In genomic region chr18:5029622-5030021, GRCh38 we compare ENCODE assay signal across 36 cellular contexts.
"Had no signal": no experiment of that assay in that cellular context is flagged by ENCODE, and none has a peak within 500 bp of the region (broad histone marks: within the 10 kb centered on the region; RNA-seq: fewer than 3 reads in every experiment).

No MANE protein-coding gene starts in this region.

- H3K27ac ChIP-seq: adrenal gland, body of pancreas, breast epithelium, VCaP had no signal

- DNase-seq: activated B cell treated with CpG ODN at 0.5 μM for 24 hours; activated CD4-positive, alpha-beta memory T cell treated with anti-CD3 and anti-CD28 coated beads for 36 hours; activated CD4-positive, alpha-beta T cell treated with anti-CD3 and anti-CD28 coated beads for 4 hours; activated CD4-positive, alpha-beta T cell treated with anti-CD3 and anti-CD28 coated beads, Interleukin-2, amount 10 ng/mL, durations not matched to agents 24 days and 14 days; activated CD4-positive, alpha-beta T cell treated with anti-CD3 and anti-CD28 coated beads, Interleukin-2, amount 50 U/mL, for 1 hour; activated CD4-positive, alpha-beta T cell treated with anti-CD3 and anti-CD28 coated beads, Interleukin-2, amount 50 U/mL, for 4 hours; activated CD4-positive, CD25-positive, alpha-beta regulatory T cell treated with anti-CD3 and anti-CD28 coated beads, Interleukin-2, amount 50 U/mL, for 72 hours; activated CD8-positive, alpha-beta memory T cell treated with anti-CD3 and anti-CD28 coated beads, Interleukin-2, amount 50 U/mL, for 4 hours; activated CD8-positive, alpha-beta T cell treated with anti-CD3 and anti-CD28 coated beads for 36 hours; activated effector memory CD4-positive, alpha-beta T cell treated with anti-CD3 and anti-CD28 coated beads, Interleukin-2, amount 50 U/mL, for 16 hours; activated gamma-delta T cell treated with Interleukin-2 at 50 U/mL for 16 hours; activated naive CD4-positive, alpha-beta T cell; activated naive CD4-positive, alpha-beta T cell treated with anti-CD3 and anti-CD28 coated beads for 36 hours; activated naive CD4-positive, alpha-beta T cell treated with anti-CD3 and anti-CD28 coated beads, Interleukin-2, amount 50 U/mL, for 16 hours; activated naive CD8-positive, alpha-beta T cell treated with anti-CD3 and anti-CD28 coated beads for 36 hours; activated T-cell treated with anti-CD3 and anti-CD28 coated beads for 4 hours; activated T-cell treated with anti-CD3 and anti-CD28 coated beads, Interleukin-2, amount 50 U/mL, for 1 hour; activated T-cell treated with anti-CD3 and anti-CD28 coated beads, Interleukin-2, amount 50 U/mL, for 4 hours; activated T-cell treated with anti-CD3 and anti-CD28 coated beads, Interleukin-2, amount 50 U/mL, for 72 hours; adrenal gland; amniotic stem cell; aorta; body of pancreas; central memory CD4-positive, alpha-beta T cell; T-helper 1 cell; T-helper 2 cell; T-helper 9 cell had no signal

- H3K4me3 ChIP-seq: adrenal gland, body of pancreas, breast epithelium had no signal

- H3K9me3 Mint-ChIP-seq: activated CD4-positive, alpha-beta T cell treated with anti-CD3 and anti-CD28 coated beads, Interleukin-2, amount 10 ng/mL, durations not matched to agents 24 days and 14 days had no signal

- H3K4me1 Mint-ChIP-seq: activated B cell treated with CpG ODN at 0.5 μM for 24 hours; activated CD4-positive, alpha-beta T cell treated with anti-CD3 and anti-CD28 coated beads, Interleukin-2, amount 10 ng/mL, durations not matched to agents 24 days and 14 days; activated naive CD8-positive, alpha-beta T cell treated with anti-CD3 and anti-CD28 coated beads for 36 hours; activated T-helper 17 cell treated with anti-CD3 and anti-CD28 coated beads, Interleukin-2, amount 50 U/mL, for 72 hours had no signal

- H3K27me3 ChIP-seq: adrenal gland, body of pancreas, breast epithelium had no signal

- ATAC-seq: activated CD8-positive, alpha-beta T cell treated with anti-CD3 and anti-CD28 coated beads for 36 hours; activated naive CD4-positive, alpha-beta T cell treated with anti-CD3 and anti-CD28 coated beads, Interleukin-2, amount 50 U/mL, for 72 hours; activated T-cell treated with anti-CD3 and anti-CD28 coated beads, Interleukin-2, amount 50 U/mL, for 4 hours; activated T-cell treated with anti-CD3 and anti-CD28 coated beads, Interleukin-2, amount 50 U/mL, for 72 hours; activated T-helper 17 cell treated with anti-CD3 and anti-CD28 coated beads, Interleukin-2, amount 50 U/mL, for 72 hours; body of pancreas had no signal

- H3K27me3 Mint-ChIP-seq: activated B cell treated with CpG ODN at 0.5 μM for 24 hours; activated CD4-positive, alpha-beta memory T cell treated with anti-CD3 and anti-CD28 coated beads for 36 hours had no signal

- H3K4me3 Mint-ChIP-seq: activated B cell treated with CpG ODN at 0.5 μM for 24 hours; activated CD4-positive, alpha-beta memory T cell treated with anti-CD3 and anti-CD28 coated beads for 36 hours; activated CD4-positive, alpha-beta T cell treated with anti-CD3 and anti-CD28 coated beads, Interleukin-2, amount 10 ng/mL, durations not matched to agents 24 days and 14 days; activated CD8-positive, alpha-beta T cell treated with anti-CD3 and anti-CD28 coated beads for 36 hours; activated naive CD4-positive, alpha-beta T cell treated with anti-CD3 and anti-CD28 coated beads for 36 hours; activated naive CD8-positive, alpha-beta T cell treated with anti-CD3 and anti-CD28 coated beads for 36 hours; activated T-cell treated with anti-CD3 and anti-CD28 coated beads, Interleukin-2, amount 50 U/mL, for 4 hours; activated T-cell treated with anti-CD3 and anti-CD28 coated beads, Interleukin-2, amount 50 U/mL, for 72 hours; activated T-helper 1 cell treated with anti-CD3 and anti-CD28 coated beads, Interleukin-12 subunit alpha, Interleukin-12 subunit beta, Interleukin-2, Interleukin-4 antibody, amounts not matched to agents 30 ng/mL and 10 ng/mL and 1 ng/mL, durations not matched to agents 14 hours and 24 hours and 36 hours; activated T-helper 17 cell treated with anti-CD3 and anti-CD28 coated beads, Interleukin-2, amount 50 U/mL, for 72 hours; T-helper 1 cell treated with Interleukin-12 subunit alpha and Interleukin-12 subunit beta and Interleukin-4 antibody, amounts not matched to agents 30 μg/mL and 1 μg/mL, for 36 hours; T-helper 2 cell treated with Interferon-gamma antibody and Interleukin-4, amounts not matched to agents 5 μg/mL and 100 μg/mL, for 36 hours had no signal

- H3K9me3 ChIP-seq: adrenal gland, body of pancreas had no signal

- FAIRE-seq: astrocyte, TTC549 had no signal

- H3K36me3 Mint-ChIP-seq: activated CD4-positive, alpha-beta memory T cell treated with anti-CD3 and anti-CD28 coated beads for 36 hours; activated naive CD8-positive, alpha-beta T cell treated with anti-CD3 and anti-CD28 coated beads for 36 hours had no signal

- H3K27ac Mint-ChIP-seq: activated B cell treated with CpG ODN at 0.5 μM for 24 hours; activated CD4-positive, alpha-beta memory T cell treated with anti-CD3 and anti-CD28 coated beads for 36 hours; activated CD4-positive, alpha-beta T cell treated with anti-CD3 and anti-CD28 coated beads, Interleukin-2, amount 10 ng/mL, durations not matched to agents 24 days and 14 days; activated CD8-positive, alpha-beta T cell treated with anti-CD3 and anti-CD28 coated beads for 36 hours; activated naive CD4-positive, alpha-beta T cell treated with anti-CD3 and anti-CD28 coated beads for 36 hours; activated naive CD4-positive, alpha-beta T cell treated with anti-CD3 and anti-CD28 coated beads, Interleukin-2, amount 50 U/mL, for 72 hours; activated naive CD8-positive, alpha-beta T cell treated with anti-CD3 and anti-CD28 coated beads for 36 hours; activated T-cell treated with anti-CD3 and anti-CD28 coated beads, Interleukin-2, amount 50 U/mL, for 72 hours; activated T-helper 1 cell treated with anti-CD3 and anti-CD28 coated beads, Interleukin-12 subunit alpha, Interleukin-12 subunit beta, Interleukin-2, Interleukin-4 antibody, amounts not matched to agents 30 ng/mL and 10 ng/mL and 1 ng/mL, durations not matched to agents 14 hours and 24 hours and 36 hours; activated T-helper 17 cell treated with anti-CD3 and anti-CD28 coated beads, Interleukin-2, amount 50 U/mL, for 72 hours; T-helper 1 cell treated with Interleukin-12 subunit alpha and Interleukin-12 subunit beta and Interleukin-4 antibody, amounts not matched to agents 30 μg/mL and 1 μg/mL, for 36 hours; T-helper 2 cell treated with Interferon-gamma antibody and Interleukin-4, amounts not matched to agents 5 μg/mL and 100 μg/mL, for 36 hours had no signal

- H3K4me1 ChIP-seq: adrenal gland, body of pancreas, breast epithelium had no signal

- H3K36me3 ChIP-seq: adrenal gland, breast epithelium had no signal
